12 cellular contexts compared by ENCODE assay signal in the genomic region with DNA sequence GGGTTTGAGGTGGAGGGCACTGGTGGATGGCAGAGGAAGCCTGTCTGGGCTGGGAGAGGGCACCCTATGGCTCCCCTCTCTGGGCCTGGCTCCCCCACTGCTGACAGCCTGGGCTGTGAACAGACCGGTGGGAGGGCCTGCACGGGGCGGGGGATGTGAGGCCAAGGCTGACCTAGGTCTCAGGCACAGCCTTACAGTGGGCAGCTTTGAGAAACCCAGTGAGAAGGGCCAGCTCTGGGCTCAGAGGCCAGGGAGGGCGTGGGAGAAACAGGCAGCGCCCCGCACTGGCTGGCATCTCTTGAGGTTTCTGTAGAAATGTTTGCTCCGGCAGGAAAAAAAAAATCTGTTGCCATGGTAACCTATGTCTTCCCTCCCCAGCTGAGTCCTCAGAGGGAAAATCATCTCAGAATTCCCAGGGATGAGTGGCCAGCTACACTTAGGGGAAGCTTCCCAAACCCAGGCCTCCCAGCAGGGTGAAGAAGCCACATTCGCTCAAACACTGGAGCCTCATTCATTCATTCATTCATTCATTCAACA.
DNase-seq lines count a peak whose midpoint lies in the region; ATAC-seq and TF ChIP-seq lines count a peak whose summit lies in the region.
"Had no signal": no experiment of that assay in that cellular context is flagged by ENCODE, and none has a peak within 500 bp of the region (broad histone marks: within the 10 kb centered on the region; RNA-seq: fewer than 3 reads in every experiment).

No MANE protein-coding gene starts in this region.

- POLR2A ChIA-PET in AG04449 (lab: Yijun Ruan, JAX) (interaction anchor here (0.7 kb wide), 1 partner anchor 226 kb away, joined by 3 read pairs; no protein-coding TSS in a partner anchor), Caco-2 (lab: Charles Lee) (no interaction called here)

- peaks cover 7% of the 10 kb centered on the region for H3K4me1 Mint-ChIP-seq in Caco-2 (ENCODE audit: low read depth, unreplicated experiment)

- no peak overlapping the region for H3K9ac ChIP-seq in colonic mucosa (ENCODE audit: low read depth in 2 of 2, low read length in 2 of 2)

- no peaks in the 10 kb centered on the region for H3K27me3 ChIP-seq in lower lobe of right lung (ENCODE audit: low read depth)
- no peaks in the 10 kb centered on the region for H3K27me3 ChIP-seq in colonic mucosa
- H3K27me3 ChIP-seq in Caco-2 (replicated peaks; ENCODE audit: control insufficient read depth, insufficient read depth, low read length), result no peaks in the 10 kb centered on the region
- H3K27me3 ChIP-seq: neutrophil, stomach had no signal

- no peaks in the 10 kb centered on the region for H3K9me3 Mint-ChIP-seq in Caco-2 (ENCODE audit: unreplicated experiment)
- H3K9me3 Mint-ChIP-seq: H9 had no signal

- ATAC-seq in lower lobe of right lung, result peak; percentile 3 to 11
- ATAC-seq: effector memory CD8-positive, alpha-beta T cell had no signal

- TF ChIP-seq CTCF in AG04449 (IDR thresholded peaks at IDR 0.05; ENCODE audit: insufficient read depth, low read length, missing control alignments) (peak; percentile 52), cardiac fibroblast (IDR thresholded peaks at IDR 0.05; ENCODE audit: low read depth, low read length) (peak; percentile 40), lower lobe of right lung (IDR thresholded peaks at IDR 0.05) (no peak), colonic mucosa (IDR thresholded peaks at IDR 0.05) (no peak), Caco-2 (IDR thresholded peaks at IDR 0.05; ENCODE audit: insufficient read depth in 1 of 2, low read depth in 1 of 2, low read length in 1 of 2, severe bottlenecking in 1 of 2, unreplicated experiment in 1 of 2) (no peak)

- no peak overlapping the region for H3K27ac Mint-ChIP-seq in Caco-2 (ENCODE audit: unreplicated experiment)
- H3K27ac Mint-ChIP-seq: H9 had no signal

- TF ChIP-seq RAD21 in Ishikawa (IDR thresholded peaks at IDR 0.05; ENCODE audit: low read depth), result no peak

- H3K27ac ChIP-seq in lower lobe of right lung, result peak overlapping the region; percentile 57
- no peak overlapping the region for H3K27ac ChIP-seq in colonic mucosa
- H3K27ac ChIP-seq: neutrophil had no signal

- BruUV-seq in Caco-2 (replicated peaks; lab: Mats Ljungman, UMichigan), result no TSS peak

- H3K4me3 ChIP-seq in AG04449 (ENCODE audit: low read depth, low read length), result no peak overlapping the region
- no peak overlapping the region for H3K4me3 ChIP-seq in cardiac fibroblast (replicated peaks in 1 of 2; ENCODE audit: low read depth in 2 of 2, low read length in 2 of 2)
- H3K4me3 ChIP-seq in lower lobe of right lung, result no peak overlapping the region
- H3K4me3 ChIP-seq in colonic mucosa, result no peak overlapping the region
- H3K4me3 ChIP-seq in Caco-2 (ENCODE audit: low read depth, low read length), result no peak overlapping the region
- H3K4me3 ChIP-seq: stomach had no signal

- H3K36me3 ChIP-seq in lower lobe of right lung (no peaks in the 10 kb centered on the region), colonic mucosa (no peaks in the 10 kb centered on the region), Caco-2 (ENCODE audit: control insufficient read depth, insufficient read depth, low read length) (no peaks in the 10 kb centered on the region)
- H3K36me3 ChIP-seq: neutrophil, stomach had no signal

- TF ChIP-seq EP300 in Ishikawa (IDR thresholded peaks at IDR 0.05; ENCODE audit: borderline replicate concordance), result no peak

- peak; percentile 47 for DNase-seq in AG04449 (ENCODE audit: low read depth, low spot score)
- peak; percentile 85 to 90 for DNase-seq in cardiac fibroblast (ENCODE audit: low read depth in 2 of 2)
- DNase-seq in lower lobe of right lung, result no peak
- DNase-seq in colonic mucosa, result no peak
- DNase-seq in SHP77 treated with DMSO at 0.1 percent for 48 hours (lab: John Stamatoyannopoulos, UW), result no peak
- DNase-seq in Caco-2, result no peak
- DNase-seq in effector CD8-positive, alpha-beta T cell (lab: John Stamatoyannopoulos, UW), result no peak
- DNase-seq: effector memory CD8-positive, alpha-beta T cell; H9; stomach had no signal

- no peaks in the 10 kb centered on the region for H3K9me3 ChIP-seq in lower lobe of right lung
- H3K9me3 ChIP-seq in colonic mucosa, result no peaks in the 10 kb centered on the region
- no peaks in the 10 kb centered on the region for H3K9me3 ChIP-seq in Caco-2
- H3K9me3 ChIP-seq: neutrophil, stomach had no signal

- no peaks in the 10 kb centered on the region for H3K27me3 Mint-ChIP-seq in Caco-2 (ENCODE audit: insufficient read depth, unreplicated experiment)
- H3K27me3 Mint-ChIP-seq: effector memory CD8-positive, alpha-beta T cell had no signal

- CTCF ChIA-PET in AG04449 (lab: Yijun Ruan, JAX) (interaction anchor here (0.7 to 9.6 kb wide), 31 partner anchors 10 to 664 kb away, joined by 3 to 180 read pairs (median 5); a partner anchor contains a TSS), Caco-2 (lab: Charles Lee) (interaction anchor here (1.1 to 2.8 kb wide), 2 partner anchors 29 to 637 kb away, joined by 4 to 21 read pairs; no protein-coding TSS in a partner anchor)

- intact Hi-C loops in lower lobe of right lung (cut with DNase I) (no loop called here), colonic mucosa (cut with DNase I) (no loop called here), Caco-2 (cut with micrococcal nuclease; ENCODE audit: unreplicated experiment) (loop anchor here (2.0 kb wide), 1 partner anchor 27 kb away; no protein-coding TSS in a partner anchor)

- H3K4me3 Mint-ChIP-seq in Caco-2 (ENCODE audit: unreplicated experiment), result no peak overlapping the region
- H3K4me3 Mint-ChIP-seq: effector memory CD8-positive, alpha-beta T cell; H9 had no signal

- H3K36me3 Mint-ChIP-seq in Caco-2 (ENCODE audit: insufficient read depth, unreplicated experiment), result no peaks in the 10 kb centered on the region

- peaks cover 29% of the 10 kb centered on the region for H3K4me1 ChIP-seq in lower lobe of right lung
- no peaks in the 10 kb centered on the region for H3K4me1 ChIP-seq in colonic mucosa
- H3K4me1 ChIP-seq in Caco-2, result 0 out of 2 replicates have a peak, but pooled peaks cover 2% of the 10 kb centered on the region

TF ChIP-seq in Ishikawa, 13 proteins besides CTCF, POLR2A, EP300 and RAD21:
- TF ChIP-seq ZBTB7A (IDR thresholded peaks at IDR 0.05; ENCODE audit: low read depth) (no peak), TEAD4 (IDR thresholded peaks at IDR 0.05) (peak; percentile 38; the same call in 1 of the 2 replicates)

Comparison
In these comparisons a context has a peak if more than half of its experiments do, and no peak if none do; other contexts are left out.
1. DNase-seq: peak in AG04449 (single experiment) and cardiac fibroblast (2 of 2); none in lower lobe of right lung (single experiment), colonic mucosa (single experiment), SHP77 treated with DMSO at 0.1 percent for 48 hours (single experiment), Caco-2 (0 of 2) and effector CD8-positive, alpha-beta T cell (single experiment).
2. CTCF ChIP-seq: peak in AG04449 (single experiment) and cardiac fibroblast (single experiment); none in lower lobe of right lung (single experiment), colonic mucosa (single experiment) and Caco-2 (0 of 2).